15 cellular contexts compared by ENCODE assay signal in the genomic region with DNA sequence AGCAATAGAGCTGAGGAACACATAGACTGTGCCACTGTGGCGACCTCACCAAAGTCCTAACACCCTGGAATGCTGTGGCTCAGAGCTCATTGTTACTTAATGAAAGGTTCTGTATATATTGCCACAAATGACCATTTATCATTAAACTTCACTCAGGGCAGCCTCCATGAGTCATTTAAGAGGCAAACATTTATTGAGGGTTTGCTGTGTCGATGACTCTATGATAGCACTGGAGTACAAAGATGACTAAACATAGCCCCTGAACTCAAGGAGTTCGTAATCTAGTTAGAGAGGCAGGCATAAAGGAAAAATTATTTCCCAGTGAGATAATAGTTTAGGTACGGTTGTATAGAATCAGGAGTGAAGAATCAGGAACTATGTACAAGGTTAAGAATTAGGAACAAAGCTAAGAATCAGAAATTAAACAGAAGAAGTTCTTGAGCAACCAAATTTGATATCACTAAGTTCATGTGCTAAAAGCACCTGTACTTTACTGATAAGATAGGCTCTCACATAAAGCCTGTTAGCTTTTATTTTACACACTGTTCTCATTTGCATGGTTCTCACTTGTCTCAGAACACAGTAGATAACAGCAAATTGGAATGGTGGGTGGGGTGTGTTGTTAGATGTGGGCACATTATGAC. TPM values are rescaled to one million over a fixed set of nuclear protein-coding genes. Genes with fewer than 3 reads are reported as not detected.
A peak's percentile ranks its signal among the peaks of the same experiment; 100 is the strongest.
DNase-seq lines count a peak whose midpoint lies in the region; ATAC-seq, FAIRE-seq and TF ChIP-seq lines count a peak whose summit lies in the region.
"Had no signal": no experiment of that assay in that cellular context is flagged by ENCODE, and none has a peak within 500 bp of the region (broad histone marks: within the 10 kb centered on the region; RNA-seq: fewer than 3 reads in every experiment).

No MANE protein-coding gene starts in this region.

- H3K4me1 Mint-ChIP-seq in astrocyte (ENCODE audit: low read depth, unreplicated experiment): peaks cover 10% of the 10 kb centered on the region
- H3K4me1 Mint-ChIP-seq: B cell, naive B cell had no signal

- H2AFZ ChIP-seq in IMR-90 (replicated peaks; ENCODE audit: low read length, poor library complexity) (no peak overlapping the region), astrocyte (ENCODE audit: low read depth, low read length) (no peak overlapping the region), trophoblast cell (ENCODE audit: insufficient read depth, low read length, poor library complexity) (no peak overlapping the region)

- peak overlapping the region; percentile 60 for H3K27ac Mint-ChIP-seq in astrocyte (ENCODE audit: unreplicated experiment)
- H3K27ac Mint-ChIP-seq: activated CD4-positive, alpha-beta memory T cell treated with anti-CD3 and anti-CD28 coated beads for 36 hours; activated naive CD4-positive, alpha-beta T cell treated with anti-CD3 and anti-CD28 coated beads, Interleukin-2, amount 50 U/mL, for 24 hours; B cell; naive B cell had no signal

- no TSS peak for BruUV-seq in IMR-90 (replicated peaks; lab: Mats Ljungman, UMichigan)

- H2BK15ac ChIP-seq in IMR-90 (ENCODE audit: low read depth, low read length): no peak overlapping the region

- TF ChIP-seq CTCF in IMR-90 (conservative IDR thresholded peaks at IDR 0.05; ENCODE audit: low read depth, low read length): no peak
- no peak for TF ChIP-seq CTCF in astrocyte (IDR thresholded peaks at IDR 0.05; ENCODE audit: insufficient read depth, low read depth, low read length)

- H2AK5ac ChIP-seq in IMR-90 (ENCODE audit: low read depth, low read length) (no peak overlapping the region), trophoblast cell (ENCODE audit: low read length) (no peak overlapping the region)

- intact Hi-C loops in IMR-90 (cut with micrococcal nuclease): no loop called here

- DNase-seq in AG08395 (ENCODE audit: low spot score): peak; percentile 76
- DNase-seq in IMR-90: peak; percentile 92
- DNase-seq in astrocyte (ENCODE audit: low read depth): peak; percentile 97
- DNase-seq in iris pigment epithelial cell (ENCODE audit: low read depth): peak; percentile 90
- DNase-seq in trophoblast cell: no peak
- DNase-seq in COLO668 (lab: John Stamatoyannopoulos, UW; ENCODE audit: unreplicated experiment): no peak
- no peak for DNase-seq in Kasumi-1 (lab: John Stamatoyannopoulos, UW)
- DNase-seq in nucleus accumbens (lab: John Stamatoyannopoulos, UW): no peak
- DNase-seq: activated CD4-positive, alpha-beta memory T cell treated with anti-CD3 and anti-CD28 coated beads for 36 hours; effector CD8-positive, alpha-beta T cell; naive B cell; NCI-H446 treated with DMSO at 0.1 percent for 48 hours; SJCRH30 had no signal

- no peaks in the 10 kb centered on the region for H3K9me3 ChIP-seq in IMR-90 (ENCODE audit: control insufficient read depth, insufficient read depth, low read length)
- no peaks in the 10 kb centered on the region for H3K9me3 ChIP-seq in astrocyte (ENCODE audit: insufficient read depth, low read depth, low read length)
- no peaks in the 10 kb centered on the region for H3K9me3 ChIP-seq in trophoblast cell (ENCODE audit: insufficient read depth, low read depth, low read length)
- H3K9me3 ChIP-seq: SJCRH30 had no signal

- no peak overlapping the region for H3K56ac ChIP-seq in IMR-90 (ENCODE audit: extremely low read depth, insufficient read depth, low read length)

- CTCF ChIA-PET in IMR-90 (lab: Yijun Ruan, JAX): interaction anchor here (0.5 to 0.9 kb wide), 2 partner anchors 47 to 232 kb away, joined by 3 to 4 read pairs; no protein-coding TSS in a partner anchor

- H3K14ac ChIP-seq in IMR-90 (replicated peaks; ENCODE audit: low read depth, low read length) (no peak overlapping the region), trophoblast cell (ENCODE audit: low read length) (no peak overlapping the region)

- H2BK5ac ChIP-seq in IMR-90 (ENCODE audit: low read depth, low read length, poor library complexity, severe bottlenecking): peak overlapping the region; percentile 41
- no peak overlapping the region for H2BK5ac ChIP-seq in trophoblast cell (ENCODE audit: low read depth, low read length, poor library complexity)

- no peak overlapping the region for H2BK120ac ChIP-seq in IMR-90 (ENCODE audit: low read depth, low read length)
- H2BK120ac ChIP-seq in trophoblast cell (ENCODE audit: insufficient read depth, low read length, poor library complexity): no peak overlapping the region

- no peak overlapping the region for H3K4me3 Mint-ChIP-seq in astrocyte (ENCODE audit: unreplicated experiment)
- H3K4me3 Mint-ChIP-seq: activated CD4-positive, alpha-beta memory T cell treated with anti-CD3 and anti-CD28 coated beads for 36 hours; activated naive CD4-positive, alpha-beta T cell treated with anti-CD3 and anti-CD28 coated beads, Interleukin-2, amount 50 U/mL, for 24 hours; B cell had no signal

- no peak overlapping the region; the same call in 1 of the 2 replicates for H3K4me2 ChIP-seq in IMR-90 (ENCODE audit: low read depth, low read length)
- H3K4me2 ChIP-seq in astrocyte (ENCODE audit: low read length): peak overlapping the region; percentile 65
- no peak overlapping the region for H3K4me2 ChIP-seq in trophoblast cell (ENCODE audit: low read length)

- 0 out of 2 replicates have a peak, but pooled peaks have one; percentile 9 for TF ChIP-seq RAD21 in IMR-90 (IDR thresholded peaks at IDR 0.05; ENCODE audit: low read length)

- no peak overlapping the region for H4K5ac ChIP-seq in IMR-90 (ENCODE audit: low read depth, low read length)

- no peak overlapping the region for H2BK12ac ChIP-seq in trophoblast cell (ENCODE audit: low read length)

- no peak overlapping the region for H2BK20ac ChIP-seq in IMR-90 (ENCODE audit: low read depth, low read length)

- H3K18ac ChIP-seq in IMR-90 (ENCODE audit: low read depth, low read length): no peak overlapping the region; the same call in 1 of the 2 replicates
- H3K18ac ChIP-seq in trophoblast cell (ENCODE audit: low read length): no peak overlapping the region

- H4K20me1 ChIP-seq in IMR-90 (ENCODE audit: insufficient read depth, low read length) (peaks cover 4% of the 10 kb centered on the region; the same call in 1 of the 2 replicates), astrocyte (ENCODE audit: insufficient read depth, low read length) (peaks cover 24% of the 10 kb centered on the region)

- POLR2A ChIA-PET in IMR-90 (lab: Charles Lee; ENCODE audit: unreplicated experiment): no interaction called here

- H3K79me2 ChIP-seq in astrocyte (ENCODE audit: insufficient read depth, low read length): peaks cover 41% of the 10 kb centered on the region
- no peaks in the 10 kb centered on the region for H3K79me2 ChIP-seq in trophoblast cell (ENCODE audit: control insufficient read depth, insufficient read depth, low read length, poor library complexity)

- H3K36me3 ChIP-seq in IMR-90 (ENCODE audit: control insufficient read depth, insufficient read depth, low read length) (peaks cover 16% of the 10 kb centered on the region), astrocyte (ENCODE audit: insufficient read depth, low read length) (peaks cover 28% of the 10 kb centered on the region), trophoblast cell (ENCODE audit: control insufficient read depth in 1 of 2, insufficient read depth in 2 of 2, low read length in 2 of 2) (peaks cover 4 to 7% of the 10 kb centered on the region in 2 experiments)
- H3K36me3 ChIP-seq: SJCRH30 had no signal

- H4K12ac ChIP-seq in trophoblast cell (ENCODE audit: low read depth, low read length): no peak overlapping the region

- no peaks in the 10 kb centered on the region for H3K27me3 ChIP-seq in IMR-90 (ENCODE audit: control insufficient read depth, insufficient read depth, low read length)
- H3K27me3 ChIP-seq in astrocyte (ENCODE audit: insufficient read depth, low read length): no peaks in the 10 kb centered on the region
- H3K27me3 ChIP-seq in trophoblast cell (ENCODE audit: insufficient read depth, low read length): no peaks in the 10 kb centered on the region
- H3K27me3 ChIP-seq: SJCRH30 had no signal

- H3K4me1 ChIP-seq in IMR-90 (ENCODE audit: control insufficient read depth, insufficient read depth, low read length) (no peaks in the 10 kb centered on the region), astrocyte (ENCODE audit: insufficient read depth, low read length) (peaks cover 13% of the 10 kb centered on the region), trophoblast cell (ENCODE audit: control insufficient read depth in 1 of 2, insufficient read depth in 2 of 2, low read length in 2 of 2) (peaks cover 0 to 2% of the 10 kb centered on the region in 2 experiments)
- H3K4me1 ChIP-seq: SJCRH30 had no signal

- H3K9ac ChIP-seq in IMR-90 (ENCODE audit: low read depth, low read length): no peak overlapping the region
- peak overlapping the region; percentile 67 for H3K9ac ChIP-seq in astrocyte (ENCODE audit: low read length)
- H3K9ac ChIP-seq in trophoblast cell (ENCODE audit: low read length): no peak overlapping the region

- peaks cover 15 to 30% of the 10 kb centered on the region in 2 experiments for H3K79me1 ChIP-seq in IMR-90 (ENCODE audit: low read depth in 1 of 2, low read length in 2 of 2)
- H3K79me1 ChIP-seq in trophoblast cell (ENCODE audit: low read length): no peaks in the 10 kb centered on the region

- TF ChIP-seq POLR2A in IMR-90 (IDR thresholded peaks at IDR 0.05; ENCODE audit: low read depth, low read length): peak; percentile 19; the same call in 1 of the 2 replicates

- peak; percentile 90 for FAIRE-seq in astrocyte (lab: Jason Lieb, UNC)

- H4K91ac ChIP-seq in IMR-90 (ENCODE audit: insufficient read depth, low read depth, low read length) (no peak overlapping the region), trophoblast cell (ENCODE audit: low read depth, low read length) (no peak overlapping the region)

- in situ Hi-C loops in IMR-90 (cut with MboI; ENCODE audit: low sequenced_read_pairs): no loop called here

- no peaks in the 10 kb centered on the region for H3K9me3 Mint-ChIP-seq in astrocyte (ENCODE audit: unreplicated experiment)
- H3K9me3 Mint-ChIP-seq: activated CD4-positive, alpha-beta memory T cell treated with anti-CD3 and anti-CD28 coated beads for 36 hours; activated naive CD4-positive, alpha-beta T cell treated with anti-CD3 and anti-CD28 coated beads, Interleukin-2, amount 50 U/mL, for 24 hours; naive B cell had no signal

- peaks cover 11% of the 10 kb centered on the region for H3K9me1 ChIP-seq in IMR-90 (ENCODE audit: insufficient read depth, low read length)

- H3K36me3 Mint-ChIP-seq in astrocyte (ENCODE audit: low read depth, unreplicated experiment): peaks cover 3% of the 10 kb centered on the region

- dilution Hi-C loops in IMR-90 (cut with HindIII; ENCODE audit: low sequenced_read_pairs, unreplicated experiment): no loop called here

- no peak overlapping the region for H2AK9ac ChIP-seq in IMR-90 (replicated peaks; ENCODE audit: low read depth, low read length, poor library complexity)

- H3K4me3 ChIP-seq in IMR-90 (ENCODE audit: insufficient read depth, low read depth, low read length): no peak overlapping the region
- no peak overlapping the region for H3K4me3 ChIP-seq in astrocyte (ENCODE audit: insufficient read depth, low read depth, low read length)
- no peak overlapping the region for H3K4me3 ChIP-seq in trophoblast cell (ENCODE audit: low read depth, low read length)
- H3K4me3 ChIP-seq: SJCRH30 had no signal

- no peak overlapping the region for H3K4ac ChIP-seq in IMR-90 (ENCODE audit: low read depth, low read length)
- H3K4ac ChIP-seq in trophoblast cell (ENCODE audit: low read depth, low read length): no peak overlapping the region

- no peaks in the 10 kb centered on the region for H3K27me3 Mint-ChIP-seq in astrocyte (ENCODE audit: low read depth, unreplicated experiment)
- H3K27me3 Mint-ChIP-seq: activated CD4-positive, alpha-beta memory T cell treated with anti-CD3 and anti-CD28 coated beads for 36 hours; activated naive CD4-positive, alpha-beta T cell treated with anti-CD3 and anti-CD28 coated beads, Interleukin-2, amount 50 U/mL, for 24 hours; B cell; naive B cell had no signal

- H3K27ac ChIP-seq in IMR-90 (ENCODE audit: insufficient read depth, low read length): no peak overlapping the region
- peak overlapping the region; percentile 91 for H3K27ac ChIP-seq in astrocyte (ENCODE audit: low read depth, low read length)
- H3K27ac ChIP-seq in trophoblast cell (ENCODE audit: low read depth, low read length): no peak overlapping the region
- H3K27ac ChIP-seq: SJCRH30 had no signal

- peak; percentile 93 for ATAC-seq in IMR-90 (ENCODE audit: low read depth)

- H4K8ac ChIP-seq in IMR-90 (ENCODE audit: low read depth in 2 of 2, low read length in 2 of 2) (no peak overlapping the region), trophoblast cell (ENCODE audit: low read depth, low read length) (no peak overlapping the region)

- no peak overlapping the region for H3K23ac ChIP-seq in IMR-90 (ENCODE audit: low read depth, low read length)
- H3K23ac ChIP-seq in trophoblast cell (ENCODE audit: low read length): no peak overlapping the region

- no CpG with 5 or more reads among the region's 4 CpGs for WGBS in IMR-90 (ENCODE audit: extremely low coverage in 2 of 2, insufficient read length in 1 of 2), 2 experiments
- no CpG with 5 or more reads among the region's 4 CpGs for WGBS in trophoblast cell (ENCODE audit: extremely low coverage, insufficient coverage, insufficient read length)

RNA-seq across cellular contexts. Expression of gene ENTPD7, which starts 7.9 kb away (rescaled TPM):
- total RNA-seq in IMR-90 (2012; rRNA removed) (20.0 and 23.3 TPM in 2 replicates), astrocyte (21.6 and 22.8 TPM in 2 replicates)
- 6.5 and 8.0 TPM in 2 replicates for polyA plus RNA-seq in IMR-90 (2012; rRNA removed)
- polyA plus RNA-seq in IMR-90 (2012; cell fraction: cytosol; rRNA removed): 3.3 and 5.3 TPM in 2 replicates
- 2.5 and 8.4 TPM in 2 replicates for polyA plus RNA-seq in IMR-90 (2012; cell fraction: nucleus; rRNA removed; ENCODE audit: low replicate concordance)
- polyA plus RNA-seq in trophoblast cell (2013): 16.8 and 16.9 TPM in 2 replicates

RNA-seq across cellular contexts. Expression of gene SLC25A28, which starts 47.0 kb away (rescaled TPM):
- total RNA-seq in IMR-90 (2012; rRNA removed) (9.2 and 13.1 TPM in 2 replicates), astrocyte (38.0 and 40.7 TPM in 2 replicates)
- 26.3 and 29.8 TPM in 2 replicates for polyA plus RNA-seq in IMR-90 (2012; rRNA removed)
- 15.0 and 20.2 TPM in 2 replicates for polyA plus RNA-seq in IMR-90 (2012; cell fraction: cytosol; rRNA removed)
- 122 and 161 TPM in 2 replicates for polyA plus RNA-seq in IMR-90 (2012; cell fraction: nucleus; rRNA removed; ENCODE audit: low replicate concordance)
- 22.6 and 24.6 TPM in 2 replicates for polyA plus RNA-seq in trophoblast cell (2013)

Comparison
In these comparisons a context has a peak if more than half of its experiments do, and no peak if none do; other contexts are left out.
1. DNase-seq: peak in AG08395 (single experiment), IMR-90 (single experiment), astrocyte (single experiment) and iris pigment epithelial cell (single experiment); none in trophoblast cell (0 of 2), COLO668 (single experiment), Kasumi-1 (0 of 2) and nucleus accumbens (0 of 56).